In genomic region chr9:95810133-95810532, GRCh38 we compare ENCODE assay signal across 29 cellular contexts.
"Had no signal": no experiment of that assay in that cellular context is flagged by ENCODE, and none has a peak within 500 bp of the region (broad histone marks: within the 10 kb centered on the region; RNA-seq: fewer than 3 reads in every experiment).

No MANE protein-coding gene starts in this region.

- H3K9ac ChIP-seq: neural progenitor cell had no signal

- H3K4me3 Mint-ChIP-seq: activated CD8-positive, alpha-beta T cell treated with anti-CD3 and anti-CD28 coated beads, Interleukin-2, amount 10 ng/mL, durations not matched to agents 7 days and 5 days; dendritic cell treated with granulocyte-macrophage colony-stimulating factor and Interleukin-4, amounts not matched to agents 40 ng/mL and 50 ng/mL, for 4 days; immature natural killer cell; mesothelial cell of epicardium; naive thymus-derived CD8-positive, alpha-beta T cell; neural progenitor cell; T-helper 1 cell treated with Interleukin-12 subunit alpha and Interleukin-12 subunit beta and Interleukin-4 antibody, amounts not matched to agents 30 μg/mL and 1 μg/mL, for 36 hours had no signal

- H3K27ac ChIP-seq: adrenal gland, ascending aorta, brain microvascular endothelial cell, hepatocyte, left lung, neural progenitor cell, thoracic aorta had no signal

- H3K79me2 ChIP-seq: hepatocyte had no signal

- H3K27me3 ChIP-seq: adrenal gland, ascending aorta, brain microvascular endothelial cell, hepatocyte, left lung, neural progenitor cell, sigmoid colon had no signal

- DNase-seq: activated CD4-positive, alpha-beta T cell treated with anti-CD3 and anti-CD28 coated beads, Interleukin-2, amount 50 U/mL, for 1 hour; activated CD8-positive, alpha-beta T cell treated with anti-CD3 and anti-CD28 coated beads, Interleukin-2, amount 10 ng/mL, durations not matched to agents 7 days and 5 days; activated T-cell treated with anti-CD3 and anti-CD28 coated beads, Interleukin-2, amount 50 U/mL, for 1 hour; adrenal gland; brain microvascular endothelial cell; caudate nucleus; effector CD4-positive, alpha-beta T cell; foreskin melanocyte; glutamatergic neuron; immature natural killer cell; left lung; naive thymus-derived CD8-positive, alpha-beta T cell; retina; sigmoid colon; stimulated activated CD4-positive, alpha-beta T cell treated with anti-CD3 and anti-CD28 coated beads, Interleukin-15, amount 100 ng/mL, for 24 hours; stimulated activated CD4-positive, alpha-beta T cell treated with anti-CD3 and anti-CD28 coated beads, Interleukin-2, amount 100 ng/mL, for 48 hours; stimulated activated CD8-positive, alpha-beta memory T cell treated with anti-CD3 and anti-CD28 coated beads, Interleukin-4, amount 100 ng/mL, for 48 hours; stimulated activated naive CD4-positive, alpha-beta T cell had no signal

- H3K4me2 ChIP-seq: hepatocyte, neural progenitor cell, smooth muscle cell had no signal

- H3K9me3 ChIP-seq: adrenal gland, ascending aorta, left lung, sigmoid colon, thoracic aorta had no signal

- ATAC-seq: activated CD8-positive, alpha-beta T cell treated with anti-CD3 and anti-CD28 coated beads, Interleukin-2, amount 10 ng/mL, durations not matched to agents 7 days and 5 days; left lung had no signal

- H2AFZ ChIP-seq: hepatocyte, neural progenitor cell had no signal

- H3K27ac Mint-ChIP-seq: activated CD8-positive, alpha-beta T cell treated with anti-CD3 and anti-CD28 coated beads, Interleukin-2, amount 10 ng/mL, durations not matched to agents 7 days and 5 days; activated naive CD8-positive, alpha-beta T cell; dendritic cell treated with granulocyte-macrophage colony-stimulating factor and Interleukin-4, amounts not matched to agents 40 ng/mL and 50 ng/mL, for 4 days; immature natural killer cell; mesothelial cell of epicardium; neural progenitor cell; progenitor cell of endocrine pancreas; T-helper 1 cell treated with Interleukin-12 subunit alpha and Interleukin-12 subunit beta and Interleukin-4 antibody, amounts not matched to agents 30 μg/mL and 1 μg/mL, for 36 hours had no signal

- H3K4me1 Mint-ChIP-seq: immature natural killer cell had no signal

- H3K4me3 ChIP-seq: adrenal gland, ascending aorta, hepatocyte, left lung, lung, neural progenitor cell, sigmoid colon, smooth muscle cell, thoracic aorta had no signal

- H3K36me3 ChIP-seq: adrenal gland, brain microvascular endothelial cell, left lung, neural progenitor cell, sigmoid colon had no signal

- H3K4me1 ChIP-seq: neural progenitor cell had no signal
